In genomic region chr22:38698407-38699094, GRCh38 we compare ENCODE assay signal across 1 cellular context.
TF ChIP-seq lines count a peak whose summit lies in the region.

No MANE protein-coding gene starts in this region.

TF ChIP-seq in IMR-90, 13 proteins besides CTCF, POLR2A, EP300 and RAD21:
- TF ChIP-seq NFE2L2 (IDR thresholded peaks at IDR 0.05; ENCODE audit: low read depth, low read length) = no peak
